8 cellular contexts compared by ENCODE assay signal in the genomic region with DNA sequence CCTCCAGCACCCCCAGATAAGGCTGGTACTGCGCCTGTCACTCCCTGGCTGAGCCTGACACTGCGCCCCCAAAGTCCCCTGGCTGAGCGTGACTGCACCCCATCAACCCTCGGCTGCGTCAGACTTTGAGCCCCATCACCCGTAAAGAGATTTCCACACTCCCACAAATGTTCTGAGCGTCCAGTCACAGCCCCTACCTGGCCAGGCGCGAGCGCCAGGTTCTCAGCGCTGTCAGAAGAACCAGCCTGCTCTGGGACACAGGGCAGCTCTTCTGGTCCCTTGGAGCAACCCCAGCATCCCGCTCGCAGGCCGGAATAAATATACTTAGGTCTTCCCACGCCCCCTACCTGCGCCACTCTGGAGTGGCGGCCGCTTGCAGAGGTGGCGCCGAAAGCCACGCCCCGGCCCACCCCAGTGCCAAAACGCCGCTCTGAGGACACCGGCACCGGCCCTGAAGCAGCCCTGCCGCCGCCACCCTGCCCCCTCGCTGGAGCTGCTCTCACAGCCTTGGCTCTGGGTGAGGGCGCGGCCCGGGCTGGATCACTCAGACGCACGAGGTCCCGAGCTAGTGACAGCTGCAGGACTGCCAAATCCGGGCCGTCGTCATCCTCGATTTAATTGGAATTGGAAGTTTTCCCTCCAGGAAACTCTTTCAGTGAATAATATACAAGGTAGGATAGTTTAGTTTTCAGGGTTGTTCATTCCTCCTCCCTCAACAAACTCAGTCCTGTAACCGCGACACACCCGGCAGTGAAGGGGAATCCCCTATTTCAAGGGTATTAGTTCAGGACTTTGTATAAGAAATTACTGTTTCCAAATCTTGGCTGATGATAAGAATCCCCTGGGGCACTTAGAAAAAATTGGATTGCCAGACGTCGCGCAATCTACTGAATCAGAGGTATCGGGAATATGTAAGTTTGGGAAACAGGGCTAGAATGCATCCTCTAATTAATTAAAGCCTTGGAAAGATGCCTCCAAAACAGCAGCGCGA. TPM values are rescaled to one million over a fixed set of nuclear protein-coding genes. Genes with fewer than 3 reads are reported as not detected.
DNase-seq lines count a peak whose midpoint lies in the region; TF ChIP-seq lines count a peak whose summit lies in the region.

No MANE protein-coding gene starts in this region.

- H3K36me3 Mint-ChIP-seq in HFFc6 (ENCODE audit: low read depth) = peaks cover 16% of the 10 kb centered on the region; the same call in 1 of the 2 replicates

- H3K9me3 Mint-ChIP-seq in HFFc6 = no peaks in the 10 kb centered on the region

- H3K27ac Mint-ChIP-seq in HFFc6 = peak overlapping the region; percentile 9; the same call in 1 of the 2 replicates

- peaks cover 39% of the 10 kb centered on the region for H3K4me1 Mint-ChIP-seq in HFFc6 (ENCODE audit: low read depth)

- peak overlapping the region; percentile 90 for H3K4me3 Mint-ChIP-seq in HFFc6

- TF ChIP-seq CTCF in GM13976 (IDR thresholded peaks at IDR 0.05; ENCODE audit: borderline replicate concordance, control extremely low read depth, extremely low read depth, insufficient read depth, missing control alignments) = no peak
- TF ChIP-seq CTCF in HFFc6 (IDR thresholded peaks at IDR 0.05) = peak; percentile 50

- DNase-seq in GM13976 (ENCODE audit: low spot score) (peak; percentile 40), HFFc6 (peak; percentile 56), NCI-H1930 (lab: John Stamatoyannopoulos, UW) (peak; percentile 55 to 64), ecto neural progenitor cell (ENCODE audit: low spot score) (peak; percentile 85), lung microvascular endothelial cell (ENCODE audit: low read depth in 2 of 2) (peak; percentile 31 to 47), middle frontal gyrus (ENCODE audit: extremely low spot score, low spot score) (no peak)
- peak; percentile 56 to 62 for DNase-seq in activated CD4-positive, alpha-beta T cell treated with anti-CD3 and anti-CD28 coated beads, Interleukin-2, amount 50 U/mL, for 4 hours
- DNase-seq in stimulated activated CD8-positive, alpha-beta memory T cell treated with anti-CD3 and anti-CD28 coated beads, Interleukin-12 subunit alpha, Interleukin-12 subunit beta, amount 100 ng/mL, for 4 hours (ENCODE audit: low read depth) = peak; percentile 55

- H3K27me3 Mint-ChIP-seq in HFFc6 (ENCODE audit: insufficient read depth) = no peaks in the 10 kb centered on the region; the same call in 1 of the 2 replicates

- in situ Hi-C loops in GM13976 (cut with MboI; ENCODE audit: low sequenced_read_pairs, unreplicated experiment) = loop anchor here (10.0 to 25.0 kb wide), 2 partner anchors 165 to 482 kb away; no protein-coding TSS in a partner anchor

RNA-seq across cellular contexts. Expression of a gene that starts 1.2 kb away (rescaled TPM):
- 100 to 1,000 TPM in 2 of 6 experiments, 10 to 100 TPM in 4; 86.0 to 106 (median 92.1) TPM for total RNA-seq in HFFc6 (2021; fragmentation: NEBNext Ultra II Directional; extraction: Animal tissue kit (Norgen Biotek cat#: 25700))
- 340 and 660 TPM in 2 replicates for total RNA-seq in lung microvascular endothelial cell
